ENCODE assay signal across 8 cellular contexts in the genomic region with DNA sequence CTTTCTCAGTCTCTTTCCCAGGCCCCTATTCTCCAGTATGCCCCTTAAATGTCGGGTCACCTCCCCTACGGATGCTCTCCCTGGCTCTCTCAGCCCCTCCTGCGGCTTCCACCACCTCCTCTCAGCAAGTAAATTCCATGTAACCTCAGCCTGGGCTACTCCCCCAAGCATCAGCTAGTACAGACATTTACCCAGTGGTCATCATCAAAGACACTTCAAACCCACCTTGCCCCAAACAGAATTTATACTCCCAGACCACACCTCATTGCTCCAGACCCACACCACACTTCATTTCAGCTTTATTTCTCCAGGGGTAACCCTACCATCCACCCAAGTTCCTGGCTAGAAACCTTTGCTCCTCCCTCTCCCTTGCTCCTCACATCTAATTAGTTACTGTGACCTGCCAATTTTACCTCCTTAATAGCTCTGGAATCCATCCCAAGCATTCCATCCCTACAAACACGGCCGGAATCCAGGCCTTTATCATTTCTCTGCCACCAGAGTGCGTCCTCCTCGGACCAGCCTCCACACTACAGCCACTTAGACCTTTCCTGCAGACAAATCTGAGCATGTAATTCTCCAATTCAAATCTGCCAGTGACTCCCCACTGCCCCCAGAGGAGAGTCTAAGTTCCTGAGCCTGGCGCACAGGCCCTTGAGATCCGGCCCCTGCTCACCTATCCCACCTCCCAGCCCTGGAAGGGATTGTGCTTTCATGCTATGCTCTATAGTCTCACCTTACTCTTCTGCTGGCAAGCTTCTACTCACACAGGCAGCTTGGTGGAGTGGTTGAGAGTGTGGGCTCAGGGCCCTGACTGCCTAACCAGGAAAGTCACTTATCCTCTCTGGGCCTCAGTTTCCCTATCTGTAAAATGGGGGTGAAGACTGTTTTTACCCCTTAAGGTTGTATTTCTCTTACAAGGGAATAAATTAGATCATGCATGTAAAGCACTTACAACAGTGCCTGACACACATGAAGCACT. TPM values are rescaled to one million over a fixed set of nuclear protein-coding genes. Genes with fewer than 3 reads are reported as not detected.
DNase-seq lines count a peak whose midpoint lies in the region; ATAC-seq and TF ChIP-seq lines count a peak whose summit lies in the region.

No MANE protein-coding gene starts in this region.

- H3K4me3 Mint-ChIP-seq in naive thymus-derived CD8-positive, alpha-beta T cell, result no peak overlapping the region
- no peak overlapping the region for H3K4me3 Mint-ChIP-seq in effector memory CD8-positive, alpha-beta T cell

- no peak overlapping the region for H3K4me3 ChIP-seq in OCI-LY7 (ENCODE audit: low read depth, low read length, poor library complexity, severe bottlenecking)
- no peak overlapping the region for H3K4me3 ChIP-seq in smooth muscle cell

- H3K36me3 ChIP-seq in OCI-LY7 (ENCODE audit: insufficient read depth, low read length), result no peaks in the 10 kb centered on the region
- no peaks in the 10 kb centered on the region for H3K36me3 ChIP-seq in smooth muscle cell (ENCODE audit: low read depth)

- CTCF ChIA-PET in OCI-LY7 (lab: Charles Lee; ENCODE audit: unreplicated experiment), result no interaction called here

- no peaks in the 10 kb centered on the region for H3F3A ChIP-seq in smooth muscle cell (ENCODE audit: low read depth)

- peak; percentile 67 for TF ChIP-seq CTCF in OCI-LY7 (conservative IDR thresholded peaks at IDR 0.05; ENCODE audit: low read length)
- TF ChIP-seq CTCF in smooth muscle cell (IDR thresholded peaks at IDR 0.05; ENCODE audit: borderline replicate concordance, insufficient read depth, poor library complexity, severe bottlenecking), result peak; percentile 41

- H3K9me3 Mint-ChIP-seq in naive thymus-derived CD8-positive, alpha-beta T cell, result peaks cover 0 to 2% (median 0%) of the 10 kb centered on the region in 9 donors
- H3K9me3 Mint-ChIP-seq in effector memory CD8-positive, alpha-beta T cell, result no peaks in the 10 kb centered on the region

- WGBS in smooth muscle cell (ENCODE audit: low lambda C conversion rate), result 46% methylated on average over 9 of the region's 9 CpGs

- no peaks in the 10 kb centered on the region for H3K9me2 ChIP-seq in OCI-LY7 (ENCODE audit: insufficient read depth, low read length)

- peaks cover 11 to 34% (median 18%) of the 10 kb centered on the region in 5 donors for H3K27me3 Mint-ChIP-seq in naive thymus-derived CD8-positive, alpha-beta T cell
- peaks cover 16 to 48% of the 10 kb centered on the region in 2 donors for H3K27me3 Mint-ChIP-seq in effector memory CD8-positive, alpha-beta T cell

- H3K9me3 ChIP-seq in OCI-LY7 (ENCODE audit: low read length) (no peaks in the 10 kb centered on the region), smooth muscle cell (replicated peaks; ENCODE audit: low read depth) (no peaks in the 10 kb centered on the region)

- H3K79me2 ChIP-seq in OCI-LY7 (ENCODE audit: insufficient read depth, low read depth, low read length) (no peaks in the 10 kb centered on the region), smooth muscle cell (ENCODE audit: low read depth) (no peaks in the 10 kb centered on the region)

- ATAC-seq in naive thymus-derived CD8-positive, alpha-beta T cell, result no peak
- no peak for ATAC-seq in effector memory CD8-positive, alpha-beta T cell (replicated peaks)

- H3K27me3 ChIP-seq in smooth muscle cell (ENCODE audit: low read depth), result no peaks in the 10 kb centered on the region

- H3K4me1 Mint-ChIP-seq in naive thymus-derived CD8-positive, alpha-beta T cell, result no peaks in the 10 kb centered on the region
- no peaks in the 10 kb centered on the region for H3K4me1 Mint-ChIP-seq in effector memory CD8-positive, alpha-beta T cell (ENCODE audit: low read depth in 2 of 2)

- intact Hi-C loops in OCI-LY7 (cut with micrococcal nuclease; ENCODE audit: unreplicated experiment), result loop anchor here (10.0 kb wide), 1 partner anchor 81 kb away; no protein-coding TSS in a partner anchor

- DNase-seq in NCI-H748 (lab: John Stamatoyannopoulos, UW; ENCODE audit: unreplicated experiment), result peak; percentile 21
- DNase-seq in NCI-H748 treated with DMSO at 0.1 percent for 48 hours (lab: John Stamatoyannopoulos, UW), result no peak
- DNase-seq in OCI-LY7 (ENCODE audit: low spot score), result peak; percentile 25
- peak; percentile 65 for DNase-seq in fibroblast of peridontal ligament (ENCODE audit: extremely low read depth)
- DNase-seq in smooth muscle cell (lab: John Stamatoyannopoulos, UW; ENCODE audit: unreplicated experiment), result no peak
- no peak for DNase-seq in naive thymus-derived CD8-positive, alpha-beta T cell
- DNase-seq in stimulated activated CD8-positive, alpha-beta memory T cell treated with anti-CD3 and anti-CD28 coated beads, Interleukin-4, amount 100 ng/mL, for 48 hours, result no peak
- DNase-seq in effector memory CD8-positive, alpha-beta T cell, result no peak

- H3K9ac ChIP-seq in smooth muscle cell (ENCODE audit: low read depth), result no peak overlapping the region

- H3K4me1 ChIP-seq in OCI-LY7 (ENCODE audit: insufficient read depth, low read length, poor library complexity, severe bottlenecking) (no peaks in the 10 kb centered on the region), smooth muscle cell (ENCODE audit: low read depth) (peaks cover 24% of the 10 kb centered on the region)

- H2AFZ ChIP-seq in OCI-LY7 (ENCODE audit: low read length) (no peak overlapping the region), smooth muscle cell (ENCODE audit: low read depth) (no peak overlapping the region)

- H3K27ac ChIP-seq in OCI-LY7 (ENCODE audit: low read depth, low read length, poor library complexity, severe bottlenecking) (no peak overlapping the region), smooth muscle cell (ENCODE audit: low read depth) (no peak overlapping the region)

- no TSS peak for BruUV-seq in OCI-LY7 (replicated peaks; lab: Mats Ljungman, UMichigan)

- H3K4me2 ChIP-seq in OCI-LY7 (ENCODE audit: low read length) (no peak overlapping the region), smooth muscle cell (no peak overlapping the region)

- H4K20me1 ChIP-seq in OCI-LY7 (ENCODE audit: insufficient read depth, low read length) (no peaks in the 10 kb centered on the region), smooth muscle cell (ENCODE audit: low read depth) (no peaks in the 10 kb centered on the region)

- H3K27ac Mint-ChIP-seq in naive thymus-derived CD8-positive, alpha-beta T cell, result no peak overlapping the region
- no peak overlapping the region for H3K27ac Mint-ChIP-seq in effector memory CD8-positive, alpha-beta T cell

- no peaks in the 10 kb centered on the region for H3K36me3 Mint-ChIP-seq in naive thymus-derived CD8-positive, alpha-beta T cell
- H3K36me3 Mint-ChIP-seq in effector memory CD8-positive, alpha-beta T cell (ENCODE audit: insufficient read depth), result no peaks in the 10 kb centered on the region

- POLR2A ChIA-PET in OCI-LY7 (lab: Charles Lee), result no interaction called here
- POLR2A ChIA-PET in naive thymus-derived CD8-positive, alpha-beta T cell (lab: Charles Lee), result no interaction called here

RNA-seq across cellular contexts. Expression of a gene that starts 31.4 kb away (rescaled TPM):
- 20.2 and 23.6 TPM in 2 replicates for total RNA-seq in OCI-LY7 (2014; rRNA removed; shearing (Covaris generic))
- total RNA-seq in OCI-LY7 (2022) (18.4 and 20.8 TPM in 2 replicates), smooth muscle cell (30.6 and 59.1 TPM in 2 replicates)
- 47.5 and 53.4 TPM in 2 replicates for polyA plus RNA-seq in smooth muscle cell
- total RNA-seq in naive thymus-derived CD8-positive, alpha-beta T cell, result 10 to 100 TPM; 29.3 to 31.3 TPM
- polyA plus RNA-seq in naive thymus-derived CD8-positive, alpha-beta T cell, result 10 to 100 TPM; 38.5 to 62.5 (median 49.6) TPM

Comparison
In these comparisons a context has a peak if more than half of its experiments do, and no peak if none do; other contexts are left out.
1. DNase-seq: peak in NCI-H748 (single experiment), OCI-LY7 (single experiment) and fibroblast of peridontal ligament (single experiment); none in NCI-H748 treated with DMSO at 0.1 percent for 48 hours (single experiment), smooth muscle cell (single experiment), naive thymus-derived CD8-positive, alpha-beta T cell (0 of 10), stimulated activated CD8-positive, alpha-beta memory T cell treated with anti-CD3 and anti-CD28 coated beads, Interleukin-4, amount 100 ng/mL, for 48 hours (single experiment) and effector memory CD8-positive, alpha-beta T cell (0 of 3).